Comparison of ENCODE assay signal across 21 cellular contexts in genomic region chr7:10612950-10613349, GRCh38.
A peak's percentile ranks its signal among the peaks of the same experiment; 100 is the strongest.
DNase-seq lines count a peak whose midpoint lies in the region; ATAC-seq, FAIRE-seq and TF ChIP-seq lines count a peak whose summit lies in the region.
"Had no signal": no experiment of that assay in that cellular context is flagged by ENCODE, and none has a peak within 500 bp of the region (broad histone marks: within the 10 kb centered on the region; RNA-seq: fewer than 3 reads in every experiment).

No MANE protein-coding gene starts in this region.

- TF ChIP-seq CTCF in HepG2 (CRISPR knock-in tag; IDR thresholded peaks at IDR 0.05) (no peak), right lobe of liver (IDR thresholded peaks at IDR 0.05) (no peak), K562 (IDR thresholded peaks at IDR 0.05 in 2 of 3, conservative IDR thresholded peaks at IDR 0.05 in 1 of 3; ENCODE audit: insufficient read depth in 2 of 3, low read depth in 1 of 3, low read length in 3 of 3) (no peak)

- H2AFZ ChIP-seq in HepG2 (ENCODE audit: low read length) (no peak overlapping the region), K562 (ENCODE audit: low read depth, low read length) (no peak overlapping the region)

- H3K9ac ChIP-seq in HepG2 (ENCODE audit: insufficient read depth, low read depth, low read length) (no peak overlapping the region), K562 (ENCODE audit: insufficient read depth in 1 of 2, low read depth in 2 of 2, low read length in 2 of 2) (no peak overlapping the region)
- H3K9ac ChIP-seq: BLaER1 treated with 17β-estradiol and CSF1 and Interleukin-3, amounts not matched to agents 10 nM and 100 nM had no signal

- H3K79me2 ChIP-seq in HepG2 (ENCODE audit: insufficient read depth, low read length) (no peaks in the 10 kb centered on the region), K562 (ENCODE audit: control insufficient read depth, insufficient read depth, low read length) (peaks cover 16% of the 10 kb centered on the region; the same call in 2 of the 3 replicates)

- no peak overlapping the region for H3K4me2 ChIP-seq in HepG2 (ENCODE audit: low read depth, low read length)
- no peak overlapping the region for H3K4me2 ChIP-seq in K562 (ENCODE audit: insufficient read depth, low read length)
- H3K4me2 ChIP-seq: BLaER1 treated with 17β-estradiol and CSF1 and Interleukin-3, amounts not matched to agents 10 nM and 100 nM had no signal

- no peaks in the 10 kb centered on the region for H3K36me3 ChIP-seq in HepG2 (replicated peaks in 1 of 2; ENCODE audit: control insufficient read depth in 1 of 2, insufficient read depth in 2 of 2, low read length in 2 of 2)
- H3K36me3 ChIP-seq in right lobe of liver: no peaks in the 10 kb centered on the region
- peaks cover 20% of the 10 kb centered on the region; the same call in 2 of the 3 replicates for H3K36me3 ChIP-seq in K562 (ENCODE audit: control insufficient read depth, insufficient read depth, low read length)
- H3K36me3 ChIP-seq: BLaER1 treated with 17β-estradiol and CSF1 and Interleukin-3, amounts not matched to agents 10 nM and 100 nM had no signal

- H4K20me1 ChIP-seq in HepG2 (ENCODE audit: insufficient read depth, low read length): no peaks in the 10 kb centered on the region
- H4K20me1 ChIP-seq in K562 (replicated peaks; ENCODE audit: control insufficient read depth, insufficient read depth, low read length): no peaks in the 10 kb centered on the region
- H4K20me1 ChIP-seq: BLaER1 treated with 17β-estradiol and CSF1 and Interleukin-3, amounts not matched to agents 10 nM and 100 nM had no signal

- ATAC-seq in HepG2 (no peak), right lobe of liver (no peak), K562 (no peak)
- ATAC-seq: CD8-positive, alpha-beta T cell; GM12878 had no signal

- TF ChIP-seq EP300 in HepG2 (IDR thresholded peaks at IDR 0.05; ENCODE audit: low read depth in 2 of 2, low read length in 2 of 2): no peak
- TF ChIP-seq EP300 in HepG2 (CRISPR knock-in tag; IDR thresholded peaks at IDR 0.05; ENCODE audit: borderline replicate concordance): no peak
- TF ChIP-seq EP300 in K562 (IDR thresholded peaks at IDR 0.05; ENCODE audit: low read length): no peak

- H3K9me1 ChIP-seq in K562 (ENCODE audit: control insufficient read depth, insufficient read depth, low read length): no peaks in the 10 kb centered on the region

- H3K9me3 ChIP-seq in HepG2 (ENCODE audit: low read length) (no peaks in the 10 kb centered on the region; the same call in 1 of the 2 replicates), right lobe of liver (no peaks in the 10 kb centered on the region), K562 (replicated peaks; ENCODE audit: control insufficient read depth, insufficient read depth, low read depth, low read length) (no peaks in the 10 kb centered on the region)
- H3K9me3 ChIP-seq: BLaER1 treated with 17β-estradiol and CSF1 and Interleukin-3, amounts not matched to agents 10 nM and 100 nM; Caco-2 had no signal

- POLR2A ChIA-PET in HepG2 (lab: Yijun Ruan, JAX): no interaction called here
- POLR2A ChIA-PET in K562 (lab: Yijun Ruan, JAX): no interaction called here

- intact Hi-C loops in HepG2 (cut with micrococcal nuclease; ENCODE audit: unreplicated experiment) (no loop called here), right lobe of liver (cut with DNase I) (no loop called here), K562 (cut with micrococcal nuclease) (no loop called here)

- H3K4me1 ChIP-seq in HepG2 (ENCODE audit: insufficient read depth, low read length) (no peaks in the 10 kb centered on the region), right lobe of liver (no peaks in the 10 kb centered on the region), K562 (replicated peaks in 1 of 2; ENCODE audit: control insufficient read depth in 2 of 2, insufficient read depth in 2 of 2, low read length in 2 of 2) (no peaks in the 10 kb centered on the region)
- H3K4me1 ChIP-seq: BLaER1 treated with 17β-estradiol and CSF1 and Interleukin-3, amounts not matched to agents 10 nM and 100 nM; Caco-2 had no signal

- H3K4me3 ChIP-seq in HepG2 (replicated peaks in 1 of 3; ENCODE audit: insufficient read depth in 1 of 3, low read depth in 2 of 3, low read length in 3 of 3) (no peak overlapping the region), right lobe of liver (no peak overlapping the region), K562 (no peak overlapping the region)
- H3K4me3 ChIP-seq: BLaER1 treated with 17β-estradiol and CSF1 and Interleukin-3, amounts not matched to agents 10 nM and 100 nM; GM12878 had no signal

- CTCF ChIA-PET in HepG2 (lab: Yijun Ruan, JAX; ENCODE audit: low intra/inter-chr PET ratio, low total read pairs): no interaction called here
- CTCF ChIA-PET in K562 (lab: Yijun Ruan, JAX; ENCODE audit: low intra/inter-chr PET ratio): no interaction called here

- BruUV-seq in HepG2 (replicated peaks; lab: Mats Ljungman, UMichigan) (no TSS peak), K562 (replicated peaks; lab: Mats Ljungman, UMichigan) (no TSS peak)

- no peak for FAIRE-seq in HepG2 (lab: Jason Lieb, UNC)
- FAIRE-seq in G401.6 (lab: Jason Lieb, UNC): peak; percentile 65
- FAIRE-seq in K562 (lab: Jason Lieb, UNC): no peak
- FAIRE-seq: D721Med, GM12878, GM12892, GM18507 had no signal

- no peak for TF ChIP-seq RAD21 in HepG2 (CRISPR knock-in tag; IDR thresholded peaks at IDR 0.05)
- no peak for TF ChIP-seq RAD21 in K562 (CRISPR knock-in tag; conservative IDR thresholded peaks at IDR 0.05 in 1 of 2, IDR thresholded peaks at IDR 0.05 in 1 of 2)

- DNase-seq in HepG2 (ENCODE audit: low spot score): no peak
- no peak for DNase-seq in right lobe of liver
- no peak for DNase-seq in K562 (ENCODE audit: extremely low read depth in 1 of 4, low spot score in 3 of 4)
- DNase-seq in nucleus accumbens (lab: John Stamatoyannopoulos, UW): no peak
- DNase-seq in NCI-H345 treated with DMSO at 0.1 percent for 48 hours (lab: John Stamatoyannopoulos, UW; ENCODE audit: unreplicated experiment): no peak
- DNase-seq in middle frontal gyrus (ENCODE audit: extremely low spot score, low spot score): no peak
- DNase-seq: AML-193; Caco-2; Calu3; CD4-positive, alpha-beta T cell; CD8-positive, alpha-beta T cell; DMS79 treated with DMSO at 0.1 percent for 48 hours; GDM1 had no signal

- in situ Hi-C loops in HepG2 (cut with HindIII; ENCODE audit: extremely low pct_ligation_motif_present, low pct_unique_long_range_greater_than_20kb): no loop called here
- in situ Hi-C loops in K562 (cut with MboI): no loop called here

- no peak overlapping the region for H3K27ac ChIP-seq in HepG2 (ENCODE audit: extremely low read length, insufficient read depth, low read length)
- H3K27ac ChIP-seq in right lobe of liver: no peak overlapping the region
- no peak overlapping the region for H3K27ac ChIP-seq in K562 (ENCODE audit: extremely low read depth, low read depth, low read length)
- H3K27ac ChIP-seq: 22Rv1; BLaER1 treated with 17β-estradiol and CSF1 and Interleukin-3, amounts not matched to agents 10 nM and 100 nM; C4-2B had no signal

- TF ChIP-seq POLR2A in HepG2 (IDR thresholded peaks at IDR 0.05; ENCODE audit: insufficient read depth in 1 of 2, low read depth in 2 of 2, low read length in 2 of 2) (no peak), right lobe of liver (IDR thresholded peaks at IDR 0.05) (no peak), K562 (conservative IDR thresholded peaks at IDR 0.05) (no peak)

- H3K27me3 ChIP-seq in HepG2 (ENCODE audit: control insufficient read depth in 1 of 2, insufficient read depth in 2 of 2, low read length in 2 of 2): no peaks in the 10 kb centered on the region; a peak in 1 of 5 replicates
- no peaks in the 10 kb centered on the region for H3K27me3 ChIP-seq in right lobe of liver
- H3K27me3 ChIP-seq in K562 (ENCODE audit: control insufficient read depth in 2 of 2, insufficient read depth in 2 of 2, low read length in 2 of 2): no peaks in the 10 kb centered on the region
- H3K27me3 ChIP-seq: BLaER1 treated with 17β-estradiol and CSF1 and Interleukin-3, amounts not matched to agents 10 nM and 100 nM had no signal

TF ChIP-seq in HepG2, 621 proteins besides CTCF, POLR2A, EP300 and RAD21:
- peak; percentile 18 to 63; a peak in 3 of 4 replicates for TF ChIP-seq MAFK (conservative IDR thresholded peaks at IDR 0.05 in 1 of 2, IDR thresholded peaks at IDR 0.05 in 1 of 2; ENCODE audit: low read length in 2 of 2)
- peak; percentile 29; the same call in 1 of the 2 replicates for TF ChIP-seq MAFF (IDR thresholded peaks at IDR 0.05; ENCODE audit: low read depth, low read length)
- TF ChIP-seq ZSCAN29 (CRISPR knock-in tag; conservative IDR thresholded peaks at IDR 0.05): no peak

TF ChIP-seq in K562, 482 proteins besides CTCF, POLR2A, EP300 and RAD21:
- TF ChIP-seq TEAD1 (CRISPR knock-in tag; IDR thresholded peaks at IDR 0.05): no peak
- peak; percentile 27; the same call in 1 of the 2 replicates for TF ChIP-seq MAFG (tag; conservative IDR thresholded peaks at IDR 0.05)
- no peak for TF ChIP-seq ARID3B (CRISPR knock-in tag; IDR thresholded peaks at IDR 0.05; ENCODE audit: borderline replicate concordance)
- peak; percentile 65 for TF ChIP-seq C11orf30 (IDR thresholded peaks at IDR 0.05; ENCODE audit: low read depth)
- peak; percentile 87 for TF ChIP-seq ZNF316 (IDR thresholded peaks at IDR 0.05)
- TF ChIP-seq FOXP1 (CRISPR knock-in tag; IDR thresholded peaks at IDR 0.05): no peak

Comparison
In these comparisons a context has a peak if more than half of its experiments do, and no peak if none do; other contexts are left out.
1. Of the 241 proteins assayed by ChIP-seq in both HepG2 and K562: peak only in HepG2: MAFF and MAFK; only in K562: MAFG; in both: none; in neither: 238.